1 cellular context compared by ENCODE assay signal in the genomic region with DNA sequence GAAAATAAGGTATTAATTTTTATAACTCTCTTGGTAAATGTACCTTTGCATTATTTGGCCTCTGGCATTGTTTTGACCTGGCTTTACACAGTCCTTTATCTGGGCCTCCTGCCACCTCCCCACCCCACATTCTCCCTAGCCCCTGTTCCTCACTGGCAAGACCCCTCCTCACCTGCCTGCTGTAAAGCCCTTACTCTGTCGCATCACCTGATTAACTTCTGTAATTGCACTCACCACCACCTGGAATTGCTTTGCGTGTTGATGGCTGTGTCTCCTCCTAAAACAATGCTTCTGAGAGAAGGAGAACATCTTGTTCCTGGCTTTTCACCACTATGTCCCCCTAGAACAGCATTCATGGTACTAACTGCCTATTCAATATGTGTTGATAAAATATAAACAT.
TF ChIP-seq lines count a peak whose summit lies in the region.

No MANE protein-coding gene starts in this region.

TF ChIP-seq in WTC11, 78 proteins besides CTCF, POLR2A, EP300 and RAD21 (continued from another document):
- TF ChIP-seq, protein P1, sequence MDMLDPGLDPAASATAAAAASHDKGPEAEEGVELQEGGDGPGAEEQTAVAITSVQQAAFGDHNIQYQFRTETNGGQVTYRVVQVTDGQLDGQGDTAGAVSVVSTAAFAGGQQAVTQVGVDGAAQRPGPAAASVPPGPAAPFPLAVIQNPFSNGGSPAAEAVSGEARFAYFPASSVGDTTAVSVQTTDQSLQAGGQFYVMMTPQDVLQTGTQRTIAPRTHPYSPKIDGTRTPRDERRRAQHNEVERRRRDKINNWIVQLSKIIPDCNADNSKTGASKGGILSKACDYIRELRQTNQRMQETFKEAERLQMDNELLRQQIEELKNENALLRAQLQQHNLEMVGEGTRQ (CRISPR knock-in tag; IDR thresholded peaks at IDR 0.05): no peak
